ENCODE assay signal across 15 cellular contexts in the genomic region with DNA sequence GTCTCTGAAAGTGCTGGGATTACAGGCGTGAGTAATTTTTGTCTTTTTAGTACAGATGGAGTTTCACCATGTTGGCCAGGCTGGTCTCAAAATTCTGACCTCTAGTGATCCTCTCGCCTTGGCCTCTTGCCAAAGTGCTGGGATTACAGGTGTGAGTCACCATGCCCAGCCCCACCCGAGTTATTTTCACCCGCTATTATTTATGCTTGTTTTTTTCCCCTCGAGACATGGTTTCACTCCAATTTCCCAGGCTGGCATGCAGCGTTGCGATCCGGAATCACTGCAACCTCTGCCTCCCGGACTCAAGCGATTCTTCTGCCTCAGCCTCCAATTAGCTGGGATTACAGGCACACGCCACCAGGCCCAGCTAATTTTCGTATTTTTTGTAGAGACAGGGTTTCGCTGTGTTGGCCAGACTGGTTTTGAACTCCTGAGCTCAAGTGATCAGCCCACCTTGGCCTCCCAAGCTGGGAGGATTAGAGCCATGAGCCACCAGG. TPM values are rescaled to one million over a fixed set of nuclear protein-coding genes. Genes with fewer than 3 reads are reported as not detected.
DNase-seq lines count a peak whose midpoint lies in the region; ATAC-seq, FAIRE-seq and TF ChIP-seq lines count a peak whose summit lies in the region.
"Had no signal": no experiment of that assay in that cellular context is flagged by ENCODE, and none has a peak within 500 bp of the region (broad histone marks: within the 10 kb centered on the region; RNA-seq: fewer than 3 reads in every experiment).

No MANE protein-coding gene starts in this region.

- no peaks in the 10 kb centered on the region for H3K27me3 ChIP-seq in K562 (ENCODE audit: control insufficient read depth in 2 of 2, insufficient read depth in 2 of 2, low read length in 2 of 2)
- H3K27me3 ChIP-seq: gastroesophageal sphincter, tibial nerve had no signal

- peak; percentile 50 for DNase-seq in DMS53 (lab: John Stamatoyannopoulos, UW)
- no peak for DNase-seq in DMS53 treated with DMSO at 0.1 percent for 48 hours (lab: John Stamatoyannopoulos, UW; ENCODE audit: unreplicated experiment)
- DNase-seq in LoVo (ENCODE audit: low spot score) = peak; percentile 54
- peak in 1 of 4 experiments; percentile 32 for DNase-seq in K562 (ENCODE audit: extremely low read depth in 1 of 4, low spot score in 3 of 4)
- no peak for DNase-seq in mesothelial cell of epicardium (ENCODE audit: low spot score in 2 of 2, unreplicated experiment in 2 of 2)
- no peak for DNase-seq in H54 (ENCODE audit: insufficient read length, low spot score)
- DNase-seq: activated CD8-positive, alpha-beta memory T cell treated with anti-CD3 and anti-CD28 coated beads, Interleukin-2, amount 50 U/mL, for 48 hours; dermis blood vessel endothelial cell; kidney; NCI-H2081 treated with DMSO at 0.1 percent for 48 hours had no signal

- no TSS peak for BruUV-seq in K562 (replicated peaks; lab: Mats Ljungman, UMichigan)

- H3K27ac ChIP-seq in K562 (ENCODE audit: extremely low read depth, low read depth, low read length) = peak overlapping the region; percentile 58; the same call in 1 of the 3 replicates
- H3K27ac ChIP-seq: A549, gastroesophageal sphincter, tibial nerve had no signal

- in situ Hi-C loops in K562 (cut with MboI) = no loop called here

- H2AFZ ChIP-seq in K562 (ENCODE audit: low read depth, low read length) = no peak overlapping the region; the same call in 1 of the 2 replicates

- CTCF ChIA-PET in K562 (lab: Yijun Ruan, JAX; ENCODE audit: low intra/inter-chr PET ratio) = no interaction called here

- peaks cover 0 to 23% of the 10 kb centered on the region in 2 experiments; a peak in 2 of 5 replicates for H3K4me1 ChIP-seq in K562 (replicated peaks in 1 of 2; ENCODE audit: control insufficient read depth in 2 of 2, insufficient read depth in 2 of 2, low read length in 2 of 2)
- H3K4me1 ChIP-seq: A549, gastroesophageal sphincter had no signal

- WGBS in K562 (ENCODE audit: insufficient coverage, low coverage, missing lambda C conversion rate) = 42% methylated on average over 13 of the region's 13 CpGs

- ATAC-seq in K562 (peak; percentile 17), HG03280 (IDR thresholded peaks at IDR 0.05; ENCODE audit: unreplicated experiment) (no peak)
- ATAC-seq in activated T-helper 17 cell treated with anti-CD3 and anti-CD28 coated beads, Interleukin-2, amount 50 U/mL, for 72 hours (replicated peaks) = no peak
- ATAC-seq: gastroesophageal sphincter had no signal

- no peaks in the 10 kb centered on the region for H3K27me3 Mint-ChIP-seq in mesothelial cell of epicardium (ENCODE audit: low read depth)
- H3K27me3 Mint-ChIP-seq in activated T-helper 17 cell treated with anti-CD3 and anti-CD28 coated beads, Interleukin-2, amount 50 U/mL, for 72 hours = no peaks in the 10 kb centered on the region

- H3K4me3 ChIP-seq in K562 = no peak overlapping the region
- H3K4me3 ChIP-seq: A549, gastroesophageal sphincter, tibial nerve had no signal

- H3K36me3 ChIP-seq in K562 (ENCODE audit: control insufficient read depth, insufficient read depth, low read length) = peaks cover 23% of the 10 kb centered on the region

- TF ChIP-seq EP300 in K562 (IDR thresholded peaks at IDR 0.05; ENCODE audit: low read length) = no peak

- no peak overlapping the region for H3K4me3 Mint-ChIP-seq in mesothelial cell of epicardium
- no peak overlapping the region for H3K4me3 Mint-ChIP-seq in activated T-helper 17 cell treated with anti-CD3 and anti-CD28 coated beads, Interleukin-2, amount 50 U/mL, for 72 hours

- peaks cover 15% of the 10 kb centered on the region for H3K36me3 Mint-ChIP-seq in mesothelial cell of epicardium
- H3K36me3 Mint-ChIP-seq in activated T-helper 17 cell treated with anti-CD3 and anti-CD28 coated beads, Interleukin-2, amount 50 U/mL, for 72 hours (ENCODE audit: low read depth) = peaks cover 28% of the 10 kb centered on the region

- 0 out of 2 replicates have a peak, but pooled peaks cover 4% of the 10 kb centered on the region for H4K20me1 ChIP-seq in K562 (replicated peaks; ENCODE audit: control insufficient read depth, insufficient read depth, low read length)

- intact Hi-C loops in K562 (cut with micrococcal nuclease) = no loop called here

- H3K4me1 Mint-ChIP-seq in mesothelial cell of epicardium = peaks cover 4% of the 10 kb centered on the region
- H3K4me1 Mint-ChIP-seq in activated T-helper 17 cell treated with anti-CD3 and anti-CD28 coated beads, Interleukin-2, amount 50 U/mL, for 72 hours = peaks cover 6% of the 10 kb centered on the region

- no peaks in the 10 kb centered on the region for H3K9me1 ChIP-seq in K562 (ENCODE audit: control insufficient read depth, insufficient read depth, low read length)

- TF ChIP-seq CTCF in K562 (IDR thresholded peaks at IDR 0.05 in 2 of 3, conservative IDR thresholded peaks at IDR 0.05 in 1 of 3; ENCODE audit: insufficient read depth in 2 of 3, low read depth in 1 of 3, low read length in 3 of 3) (no peak), mesothelial cell of epicardium (IDR thresholded peaks at IDR 0.05; ENCODE audit: unreplicated experiment) (no peak)

- FAIRE-seq in K562 (lab: Jason Lieb, UNC) (peak; percentile 70), H54 (lab: Jason Lieb, UNC) (no peak)
- FAIRE-seq: A549, kidney had no signal

- POLR2A ChIA-PET in K562 (lab: Yijun Ruan, JAX) = interaction anchor here (0.6 to 2.8 kb wide), 4 partner anchors 9 to 363 kb away, joined by 3 to 21 read pairs (median 7); a partner anchor contains a TSS

- no peaks in the 10 kb centered on the region for H3K9me3 Mint-ChIP-seq in mesothelial cell of epicardium
- no peaks in the 10 kb centered on the region for H3K9me3 Mint-ChIP-seq in activated T-helper 17 cell treated with anti-CD3 and anti-CD28 coated beads, Interleukin-2, amount 50 U/mL, for 72 hours

- H3K27ac Mint-ChIP-seq in mesothelial cell of epicardium = peak overlapping the region; percentile 72
- H3K27ac Mint-ChIP-seq in activated T-helper 17 cell treated with anti-CD3 and anti-CD28 coated beads, Interleukin-2, amount 50 U/mL, for 72 hours = no peak overlapping the region

- peak overlapping the region in 1 of 2 experiments; percentile 36; a peak in 1 of 4 replicates for H3K9ac ChIP-seq in K562 (ENCODE audit: insufficient read depth in 1 of 2, low read depth in 2 of 2, low read length in 2 of 2)

- no peak for TF ChIP-seq RAD21 in K562 (CRISPR knock-in tag; conservative IDR thresholded peaks at IDR 0.05 in 1 of 2, IDR thresholded peaks at IDR 0.05 in 1 of 2)

- TF ChIP-seq POLR2A in K562 (conservative IDR thresholded peaks at IDR 0.05) = no peak
- no peak for TF ChIP-seq POLR2A in H54 (IDR thresholded peaks at IDR 0.05; ENCODE audit: low read depth, low read length)

- no peaks in the 10 kb centered on the region for H3K9me3 ChIP-seq in K562 (replicated peaks; ENCODE audit: control insufficient read depth, insufficient read depth, low read depth, low read length)
- H3K9me3 ChIP-seq: A549, gastroesophageal sphincter, tibial nerve had no signal

- H3K4me2 ChIP-seq in K562 (ENCODE audit: insufficient read depth, low read length) = peak overlapping the region; percentile 47; the same call in 1 of the 2 replicates
- H3K4me2 ChIP-seq: A549 had no signal

- peaks cover 8% of the 10 kb centered on the region; the same call in 1 of the 3 replicates for H3K79me2 ChIP-seq in K562 (ENCODE audit: control insufficient read depth, insufficient read depth, low read length)

RNA-seq across cellular contexts. Expression of a gene that starts 9.2 kb away (rescaled TPM):
- 370 and 391 TPM in 2 replicates for total RNA-seq in K562 (2011; cell fraction: chromatin; rRNA removed; ENCODE audit: low replicate concordance)
- 317 and 380 TPM in 2 replicates for total RNA-seq in K562 (2011; cell fraction: nucleolus; rRNA removed)
- 567 and 894 TPM in 2 replicates for total RNA-seq in K562 (2011; cell fraction: nucleoplasm; rRNA removed)
- total RNA-seq in K562 (2014; rRNA removed) (2,281 and 2,332 TPM in 2 replicates), K562 (2014; rRNA removed; fragmentation: Illumina TruSeq; extraction: Trizol) (3,218 and 3,389 TPM in 2 replicates), K562 (2015; rRNA removed; fragmentation: Illumina TruSeq; extraction: Trizol) (2,524 and 2,706 TPM in 2 replicates), K562 (2021) (1,745 and 1,985 TPM in 2 replicates), mesothelial cell of epicardium (1,597 to 1,708 TPM (median 1,659 TPM) in 3 replicates)
- polyA plus RNA-seq in K562 (2011; rRNA removed) (1,779 and 3,096 TPM in 2 replicates), K562 (2014; fragmentation: Illumina TruSeq; extraction: Trizol) (3,156 and 3,487 TPM in 2 replicates), K562 (2014; fragmentation: Nextera tagmentation; extraction: Ambion mirVana) (1,000 to 10,000 TPM; 2,598 to 3,667 TPM), K562 (2014; rRNA removed) (3,128 and 3,158 TPM in 2 replicates)
- 1,009 and 1,561 TPM in 2 replicates for polyA plus RNA-seq in K562 (2011; cell fraction: cytosol; rRNA removed)
- polyA plus RNA-seq in K562 (2011; cell fraction: nucleus; rRNA removed) = 519 and 810 TPM in 2 replicates
- polyA plus RNA-seq in K562 (2012) = 2,980 and 3,135 TPM in 2 replicates
- polyA minus RNA-seq in K562 (2011; rRNA and poly(A)+ RNA removed) = 1,069 and 1,345 TPM in 2 replicates
- 644 and 904 TPM in 2 replicates for polyA minus RNA-seq in K562 (2011; cell fraction: cytosol; rRNA and poly(A)+ RNA removed)
- 127 and 195 TPM in 2 replicates for polyA minus RNA-seq in K562 (2011; cell fraction: nucleus; rRNA and poly(A)+ RNA removed)
- 1,000 to 10,000 TPM; 1,686 to 2,077 TPM for total RNA-seq in activated T-helper 17 cell treated with anti-CD3 and anti-CD28 coated beads, Interleukin-2, amount 50 U/mL, for 72 hours

RNA-seq across cellular contexts. Expression of a gene that starts 19.2 kb away (rescaled TPM):
- 54.3 and 57.6 TPM in 2 replicates for total RNA-seq in K562 (2011; cell fraction: chromatin; rRNA removed; ENCODE audit: low replicate concordance)
- total RNA-seq in K562 (2011; cell fraction: nucleolus; rRNA removed) = 25.0 and 27.9 TPM in 2 replicates
- total RNA-seq in K562 (2011; cell fraction: nucleoplasm; rRNA removed) = 31.0 and 32.9 TPM in 2 replicates
- total RNA-seq in K562 (2014; rRNA removed) (16.8 and 18.6 TPM in 2 replicates), K562 (2014; rRNA removed; fragmentation: Illumina TruSeq; extraction: Trizol) (19.0 and 19.2 TPM in 2 replicates), K562 (2015; rRNA removed; fragmentation: Illumina TruSeq; extraction: Trizol) (21.0 and 24.1 TPM in 2 replicates), K562 (2021) (16.5 and 17.4 TPM in 2 replicates), mesothelial cell of epicardium (19.5 to 20.9 TPM (median 20.5 TPM) in 3 replicates)
- polyA plus RNA-seq in K562 (2011; rRNA removed) (14.1 and 23.0 TPM in 2 replicates), K562 (2014; fragmentation: Illumina TruSeq; extraction: Trizol) (22.9 and 27.4 TPM in 2 replicates), K562 (2014; fragmentation: Nextera tagmentation; extraction: Ambion mirVana) (10 to 100 TPM; 24.4 to 26.3 TPM), K562 (2014; rRNA removed) (20.7 and 21.9 TPM in 2 replicates)
- 10.1 and 11.8 TPM in 2 replicates for polyA plus RNA-seq in K562 (2011; cell fraction: cytosol; rRNA removed)
- 48.3 and 72.5 TPM in 2 replicates for polyA plus RNA-seq in K562 (2011; cell fraction: nucleus; rRNA removed)
- 16.7 and 17.1 TPM in 2 replicates for polyA plus RNA-seq in K562 (2012)
- 9.2 and 16.7 TPM in 2 replicates for polyA minus RNA-seq in K562 (2011; rRNA and poly(A)+ RNA removed)
- 5.5 and 6.7 TPM in 2 replicates for polyA minus RNA-seq in K562 (2011; cell fraction: cytosol; rRNA and poly(A)+ RNA removed)
- 11.3 and 12.7 TPM in 2 replicates for polyA minus RNA-seq in K562 (2011; cell fraction: nucleus; rRNA and poly(A)+ RNA removed)
- total RNA-seq in activated T-helper 17 cell treated with anti-CD3 and anti-CD28 coated beads, Interleukin-2, amount 50 U/mL, for 72 hours = 10 to 100 TPM; 28.1 to 37.1 TPM

RNA-seq across cellular contexts. Expression of a gene that starts 25.5 kb away (rescaled TPM):
- 56.3 and 141 TPM in 2 replicates for total RNA-seq in K562 (2011; cell fraction: chromatin; rRNA removed; ENCODE audit: low replicate concordance)
- 52.5 and 72.2 TPM in 2 replicates for total RNA-seq in K562 (2011; cell fraction: nucleolus; rRNA removed)
- 56.8 and 72.4 TPM in 2 replicates for total RNA-seq in K562 (2011; cell fraction: nucleoplasm; rRNA removed)
- total RNA-seq in K562 (2014; rRNA removed) (48.5 and 49.0 TPM in 2 replicates), K562 (2014; rRNA removed; fragmentation: Illumina TruSeq; extraction: Trizol) (35.1 and 38.8 TPM in 2 replicates), K562 (2015; rRNA removed; fragmentation: Illumina TruSeq; extraction: Trizol) (55.3 and 58.7 TPM in 2 replicates), K562 (2021) (112 and 125 TPM in 2 replicates), mesothelial cell of epicardium (144 to 152 TPM (median 146 TPM) in 3 replicates)
- polyA plus RNA-seq in K562 (2011; rRNA removed) (45.9 and 62.1 TPM in 2 replicates), K562 (2014; fragmentation: Illumina TruSeq; extraction: Trizol) (95.7 and 104 TPM in 2 replicates), K562 (2014; fragmentation: Nextera tagmentation; extraction: Ambion mirVana) (10 to 100 TPM; 23.0 to 23.6 TPM), K562 (2014; rRNA removed) (69.1 and 78.2 TPM in 2 replicates)
- polyA plus RNA-seq in K562 (2011; cell fraction: cytosol; rRNA removed) = 58.9 and 166 TPM in 2 replicates
- polyA plus RNA-seq in K562 (2011; cell fraction: nucleus; rRNA removed) = 25.9 and 52.6 TPM in 2 replicates
- polyA plus RNA-seq in K562 (2012) = 110 and 126 TPM in 2 replicates
- polyA minus RNA-seq in K562 (2011; rRNA and poly(A)+ RNA removed) = 48.3 and 89.0 TPM in 2 replicates
- 56.3 and 79.0 TPM in 2 replicates for polyA minus RNA-seq in K562 (2011; cell fraction: cytosol; rRNA and poly(A)+ RNA removed)
- polyA minus RNA-seq in K562 (2011; cell fraction: nucleus; rRNA and poly(A)+ RNA removed) = 20.1 and 22.1 TPM in 2 replicates
- total RNA-seq in activated T-helper 17 cell treated with anti-CD3 and anti-CD28 coated beads, Interleukin-2, amount 50 U/mL, for 72 hours = 100 to 1,000 TPM; 116 to 172 TPM

RNA-seq across cellular contexts. Expression of a gene that starts 45.0 kb away (rescaled TPM):
- total RNA-seq in K562 (2011; cell fraction: chromatin; rRNA removed; ENCODE audit: low replicate concordance) = 27.6 and 39.9 TPM in 2 replicates
- 17.5 and 18.2 TPM in 2 replicates for total RNA-seq in K562 (2011; cell fraction: nucleolus; rRNA removed)
- 23.2 and 28.6 TPM in 2 replicates for total RNA-seq in K562 (2011; cell fraction: nucleoplasm; rRNA removed)
- total RNA-seq in K562 (2014; rRNA removed) = 14.4 and 18.1 TPM in 2 replicates
- total RNA-seq in K562 (2014; rRNA removed; fragmentation: Illumina TruSeq; extraction: Trizol) = 24.0 and 24.1 TPM in 2 replicates
- total RNA-seq in K562 (2015; rRNA removed; fragmentation: Illumina TruSeq; extraction: Trizol) = 27.9 and 29.3 TPM in 2 replicates
- total RNA-seq in K562 (2021) = 25.8 and 29.9 TPM in 2 replicates
- polyA plus RNA-seq in K562 (2011; rRNA removed) = 16.6 and 23.0 TPM in 2 replicates
- polyA plus RNA-seq in K562 (2011; cell fraction: cytosol; rRNA removed) = 14.6 and 27.3 TPM in 2 replicates
- 34.1 and 43.1 TPM in 2 replicates for polyA plus RNA-seq in K562 (2011; cell fraction: nucleus; rRNA removed)
- polyA plus RNA-seq in K562 (2012) = 19.7 and 23.1 TPM in 2 replicates
- polyA plus RNA-seq in K562 (2014; fragmentation: Illumina TruSeq; extraction: Trizol) = 25.5 and 29.6 TPM in 2 replicates
- 1 to 10 TPM; 3.7 to 5.7 TPM for polyA plus RNA-seq in K562 (2014; fragmentation: Nextera tagmentation; extraction: Ambion mirVana)
- polyA plus RNA-seq in K562 (2014; rRNA removed) = 17.9 and 27.2 TPM in 2 replicates
- polyA minus RNA-seq in K562 (2011; rRNA and poly(A)+ RNA removed) = 35.1 and 73.8 TPM in 2 replicates
- polyA minus RNA-seq in K562 (2011; cell fraction: cytosol; rRNA and poly(A)+ RNA removed) = 15.0 and 21.8 TPM in 2 replicates
- polyA minus RNA-seq in K562 (2011; cell fraction: nucleus; rRNA and poly(A)+ RNA removed) = 7.5 and 10.6 TPM in 2 replicates
- 73.5 to 81.1 TPM (median 76.0 TPM) in 3 replicates for total RNA-seq in mesothelial cell of epicardium
- 10 to 100 TPM; 37.1 to 43.8 TPM for total RNA-seq in activated T-helper 17 cell treated with anti-CD3 and anti-CD28 coated beads, Interleukin-2, amount 50 U/mL, for 72 hours

Comparison
In these comparisons a context has a peak if more than half of its experiments do, and no peak if none do; other contexts are left out.
1. DNase-seq: peak in DMS53 (single experiment) and LoVo (single experiment); none in DMS53 treated with DMSO at 0.1 percent for 48 hours (single experiment), mesothelial cell of epicardium (0 of 2) and H54 (single experiment).